13 cellular contexts compared by ENCODE assay signal in the genomic region with DNA sequence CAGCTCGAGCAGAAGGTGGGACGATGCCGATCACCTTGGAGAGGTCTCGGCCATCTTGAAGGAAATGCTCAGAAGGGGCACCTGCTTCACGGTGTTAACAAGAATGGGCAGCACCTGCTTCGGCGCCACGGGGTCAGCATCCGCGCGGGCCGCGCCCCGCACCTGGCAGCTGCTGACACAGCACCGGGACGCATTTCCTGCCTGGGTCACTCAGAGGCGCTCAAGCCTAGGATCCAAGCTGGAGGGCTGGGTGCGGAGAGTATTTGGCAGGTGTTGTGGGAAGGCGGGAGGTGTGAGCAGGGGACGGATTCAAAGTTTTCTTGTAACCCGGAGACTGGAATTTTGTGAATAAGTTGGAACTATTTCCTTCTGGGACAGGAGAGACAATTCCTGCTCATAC.
"Had no signal": no experiment of that assay in that cellular context is flagged by ENCODE, and none has a peak within 500 bp of the region (broad histone marks: within the 10 kb centered on the region; RNA-seq: fewer than 3 reads in every experiment).

No MANE protein-coding gene starts in this region.

- H3K4me3 ChIP-seq: dorsolateral prefrontal cortex, esophagus squamous epithelium, ovary, stomach, thoracic aorta had no signal

- H3K36me3 ChIP-seq: esophagus squamous epithelium, ovary, stomach, thoracic aorta had no signal

- H3K4me1 ChIP-seq: stomach had no signal

- H3K27ac ChIP-seq: dorsolateral prefrontal cortex, esophagus squamous epithelium, ovary, stomach, thoracic aorta had no signal

- DNase-seq: activated naive CD8-positive, alpha-beta T cell treated with anti-CD3 and anti-CD28 coated beads, Interleukin-2, amount 10 ng/mL, durations not matched to agents 7 days and 5 days; anterior cingulate cortex; dorsolateral prefrontal cortex; esophagus squamous epithelium; foreskin fibroblast; head of caudate nucleus; kidney; ovary; stimulated activated CD4-positive, alpha-beta T cell treated with anti-CD3 and anti-CD28 coated beads, Interleukin-4, amount 100 ng/mL, for 1 hour; stomach; T-helper 2 cell had no signal

- H3K27ac Mint-ChIP-seq: activated naive CD8-positive, alpha-beta T cell treated with anti-CD3 and anti-CD28 coated beads, Interleukin-2, amount 10 ng/mL, durations not matched to agents 7 days and 5 days had no signal

- H3K9me3 ChIP-seq: esophagus squamous epithelium, ovary, stomach, thoracic aorta had no signal

- H3K4me3 Mint-ChIP-seq: activated naive CD8-positive, alpha-beta T cell treated with anti-CD3 and anti-CD28 coated beads, Interleukin-2, amount 10 ng/mL, durations not matched to agents 7 days and 5 days; neural crest cell had no signal

- H3K9me3 Mint-ChIP-seq: activated naive CD8-positive, alpha-beta T cell treated with anti-CD3 and anti-CD28 coated beads, Interleukin-2, amount 10 ng/mL, durations not matched to agents 7 days and 5 days had no signal

- H3K27me3 ChIP-seq: ovary had no signal
